In genomic region chr10:72088879-72089585, GRCh38 we compare ENCODE assay signal across 8 cellular contexts. TPM values are rescaled to one million over a fixed set of nuclear protein-coding genes. Genes with fewer than 3 reads are reported as not detected.
DNase-seq lines count a peak whose midpoint lies in the region; ATAC-seq and TF ChIP-seq lines count a peak whose summit lies in the region.

No MANE protein-coding gene starts in this region.

- H3K36me3 Mint-ChIP-seq in effector memory CD8-positive, alpha-beta T cell (ENCODE audit: insufficient read depth) = peaks cover 49% of the 10 kb centered on the region
- H3K36me3 Mint-ChIP-seq in neural progenitor cell = peaks cover 4% of the 10 kb centered on the region

- peaks cover 66% of the 10 kb centered on the region for H3K27me3 ChIP-seq in neural progenitor cell

- ATAC-seq in effector memory CD8-positive, alpha-beta T cell (replicated peaks) = peak; percentile 24
- ATAC-seq in HG02885 (IDR thresholded peaks at IDR 0.05; ENCODE audit: poor library complexity, unreplicated experiment) (no peak), HG02798 (IDR thresholded peaks at IDR 0.05; ENCODE audit: poor library complexity, unreplicated experiment) (no peak), GM18517 (IDR thresholded peaks at IDR 0.05; ENCODE audit: unreplicated experiment) (no peak)

- no peaks in the 10 kb centered on the region for H3K27me3 Mint-ChIP-seq in effector memory CD8-positive, alpha-beta T cell
- peaks cover 34% of the 10 kb centered on the region for H3K27me3 Mint-ChIP-seq in neural progenitor cell (ENCODE audit: insufficient read depth, low read depth)

- no peaks in the 10 kb centered on the region for H3K9me3 Mint-ChIP-seq in effector memory CD8-positive, alpha-beta T cell
- no peaks in the 10 kb centered on the region for H3K9me3 Mint-ChIP-seq in neural progenitor cell

- H3F3A ChIP-seq in neural progenitor cell (ENCODE audit: low read depth) = peaks cover 30% of the 10 kb centered on the region

- peaks cover 42% of the 10 kb centered on the region for H3K4me1 ChIP-seq in neural progenitor cell

- H3K4me1 Mint-ChIP-seq in effector memory CD8-positive, alpha-beta T cell (ENCODE audit: low read depth in 2 of 2) = peaks cover 39 to 40% of the 10 kb centered on the region in 2 donors
- peaks cover 45% of the 10 kb centered on the region for H3K4me1 Mint-ChIP-seq in neural progenitor cell

- peak overlapping the region; percentile 94 to 97 for H3K4me3 Mint-ChIP-seq in effector memory CD8-positive, alpha-beta T cell
- peak overlapping the region; percentile 94 for H3K4me3 Mint-ChIP-seq in neural progenitor cell

- H3K9me3 ChIP-seq in neural progenitor cell (ENCODE audit: low read depth) = no peaks in the 10 kb centered on the region

- H3K9ac ChIP-seq in neural progenitor cell = no peak overlapping the region

- peak overlapping the region; percentile 99 for H3K27ac Mint-ChIP-seq in effector memory CD8-positive, alpha-beta T cell
- no peak overlapping the region for H3K27ac Mint-ChIP-seq in neural progenitor cell

- no peaks in the 10 kb centered on the region for H4K20me1 ChIP-seq in neural progenitor cell (ENCODE audit: low read depth)

- H3K36me3 ChIP-seq in neural progenitor cell = no peaks in the 10 kb centered on the region

- no peak overlapping the region for H3K27ac ChIP-seq in neural progenitor cell

- TF ChIP-seq CTCF in neural progenitor cell (IDR thresholded peaks at IDR 0.05) = no peak

- H2AFZ ChIP-seq in neural progenitor cell (replicated peaks) = no peak overlapping the region

- H3K4me2 ChIP-seq in neural progenitor cell = peak overlapping the region; percentile 94

- H3K79me2 ChIP-seq in neural progenitor cell (ENCODE audit: low read depth) = no peaks in the 10 kb centered on the region

- DNase-seq in DMS53 (lab: John Stamatoyannopoulos, UW) (peak; percentile 37), DMS53 treated with DMSO at 0.1 percent for 48 hours (lab: John Stamatoyannopoulos, UW; ENCODE audit: unreplicated experiment) (no peak), T-helper 22 cell (ENCODE audit: low read depth) (peak; percentile 54), neural progenitor cell (ENCODE audit: low spot score) (peak; percentile 60)
- peak; percentile 36 to 45 (median 40) for DNase-seq in effector memory CD8-positive, alpha-beta T cell

- peak overlapping the region; percentile 62 for H3K4me3 ChIP-seq in neural progenitor cell

RNA-seq across cellular contexts. Expression of gene SPOCK2, which starts 0.7 kb away (rescaled TPM):
- 1.9 and 3.2 TPM in 2 replicates for total RNA-seq in neural progenitor cell (ENCODE audit: low replicate concordance)
